ENCODE assay signal across 2 cellular contexts in genomic region chr1:201173736-201174135, GRCh38.
TF ChIP-seq lines count a peak whose summit lies in the region.

No MANE protein-coding gene starts in this region.

TF ChIP-seq in liver, 16 proteins besides CTCF, POLR2A, EP300 and RAD21:
- TF ChIP-seq FOXA1 (IDR thresholded peaks at IDR 0.05) (peak; percentile 22), TAF1 (conservative IDR thresholded peaks at IDR 0.05) (no peak), GABPA (IDR thresholded peaks at IDR 0.05 in 1 of 2, conservative IDR thresholded peaks at IDR 0.05 in 1 of 2) (no peak), SP1 (IDR thresholded peaks at IDR 0.05) (no peak), RXRA (IDR thresholded peaks at IDR 0.05) (no peak), FOXA2 (IDR thresholded peaks at IDR 0.05) (peak; percentile 78), EGR1 (IDR thresholded peaks at IDR 0.05; ENCODE audit: low read depth in 2 of 2) (no peak), HNF4G (IDR thresholded peaks at IDR 0.05) (no peak), NR2F2 (IDR thresholded peaks at IDR 0.05) (no peak), ZBTB33 (IDR thresholded peaks at IDR 0.05) (no peak), YY1 (IDR thresholded peaks at IDR 0.05) (peak; percentile 13), JUND (IDR thresholded peaks at IDR 0.05) (no peak), HNF4A (conservative IDR thresholded peaks at IDR 0.05) (peak in 1 of 2 donors; percentile 16)
- TF ChIP-seq, protein P1, sequence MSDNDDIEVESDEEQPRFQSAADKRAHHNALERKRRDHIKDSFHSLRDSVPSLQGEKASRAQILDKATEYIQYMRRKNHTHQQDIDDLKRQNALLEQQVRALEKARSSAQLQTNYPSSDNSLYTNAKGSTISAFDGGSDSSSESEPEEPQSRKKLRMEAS (IDR thresholded peaks at IDR 0.05): no peak
- TF ChIP-seq, protein P2, sequence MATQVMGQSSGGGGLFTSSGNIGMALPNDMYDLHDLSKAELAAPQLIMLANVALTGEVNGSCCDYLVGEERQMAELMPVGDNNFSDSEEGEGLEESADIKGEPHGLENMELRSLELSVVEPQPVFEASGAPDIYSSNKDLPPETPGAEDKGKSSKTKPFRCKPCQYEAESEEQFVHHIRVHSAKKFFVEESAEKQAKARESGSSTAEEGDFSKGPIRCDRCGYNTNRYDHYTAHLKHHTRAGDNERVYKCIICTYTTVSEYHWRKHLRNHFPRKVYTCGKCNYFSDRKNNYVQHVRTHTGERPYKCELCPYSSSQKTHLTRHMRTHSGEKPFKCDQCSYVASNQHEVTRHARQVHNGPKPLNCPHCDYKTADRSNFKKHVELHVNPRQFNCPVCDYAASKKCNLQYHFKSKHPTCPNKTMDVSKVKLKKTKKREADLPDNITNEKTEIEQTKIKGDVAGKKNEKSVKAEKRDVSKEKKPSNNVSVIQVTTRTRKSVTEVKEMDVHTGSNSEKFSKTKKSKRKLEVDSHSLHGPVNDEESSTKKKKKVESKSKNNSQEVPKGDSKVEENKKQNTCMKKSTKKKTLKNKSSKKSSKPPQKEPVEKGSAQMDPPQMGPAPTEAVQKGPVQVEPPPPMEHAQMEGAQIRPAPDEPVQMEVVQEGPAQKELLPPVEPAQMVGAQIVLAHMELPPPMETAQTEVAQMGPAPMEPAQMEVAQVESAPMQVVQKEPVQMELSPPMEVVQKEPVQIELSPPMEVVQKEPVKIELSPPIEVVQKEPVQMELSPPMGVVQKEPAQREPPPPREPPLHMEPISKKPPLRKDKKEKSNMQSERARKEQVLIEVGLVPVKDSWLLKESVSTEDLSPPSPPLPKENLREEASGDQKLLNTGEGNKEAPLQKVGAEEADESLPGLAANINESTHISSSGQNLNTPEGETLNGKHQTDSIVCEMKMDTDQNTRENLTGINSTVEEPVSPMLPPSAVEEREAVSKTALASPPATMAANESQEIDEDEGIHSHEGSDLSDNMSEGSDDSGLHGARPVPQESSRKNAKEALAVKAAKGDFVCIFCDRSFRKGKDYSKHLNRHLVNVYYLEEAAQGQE (IDR thresholded peaks at IDR 0.05): no peak
- TF ChIP-seq, protein P3, sequence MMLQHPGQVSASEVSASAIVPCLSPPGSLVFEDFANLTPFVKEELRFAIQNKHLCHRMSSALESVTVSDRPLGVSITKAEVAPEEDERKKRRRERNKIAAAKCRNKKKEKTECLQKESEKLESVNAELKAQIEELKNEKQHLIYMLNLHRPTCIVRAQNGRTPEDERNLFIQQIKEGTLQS (IDR thresholded peaks at IDR 0.05): no peak

TF ChIP-seq in HepG2, 621 proteins besides CTCF, POLR2A, EP300 and RAD21:
- TF ChIP-seq AGO1 (IDR thresholded peaks at IDR 0.05; ENCODE audit: low read depth, low read length, poor library complexity, severe bottlenecking): no peak
- TF ChIP-seq GPN1 (CRISPR knock-in tag; IDR thresholded peaks at IDR 0.05; ENCODE audit: borderline replicate concordance): no peak
- TF ChIP-seq SMAD3 (CRISPR knock-in tag; IDR thresholded peaks at IDR 0.05): no peak
- no peak for TF ChIP-seq CSRNP2 (CRISPR knock-in tag; conservative IDR thresholded peaks at IDR 0.05; ENCODE audit: low read depth)
- no peak for TF ChIP-seq ZNF501 (CRISPR knock-in tag; IDR thresholded peaks at IDR 0.05)
- no peak for TF ChIP-seq MTF1 (CRISPR knock-in tag; IDR thresholded peaks at IDR 0.05)
- TF ChIP-seq ZNF569 (CRISPR knock-in tag; IDR thresholded peaks at IDR 0.05; ENCODE audit: borderline replicate concordance): no peak
- no peak for TF ChIP-seq ZNF615 (CRISPR knock-in tag; IDR thresholded peaks at IDR 0.05; ENCODE audit: borderline replicate concordance)
- TF ChIP-seq ZNF761 (CRISPR knock-in tag; conservative IDR thresholded peaks at IDR 0.05): no peak
- TF ChIP-seq FOXJ3 (CRISPR knock-in tag; IDR thresholded peaks at IDR 0.05; ENCODE audit: borderline replicate concordance): no peak
- no peak for TF ChIP-seq SRF (IDR thresholded peaks at IDR 0.05; ENCODE audit: low read depth, low read length)
- no peak for TF ChIP-seq ZNF17 (CRISPR knock-in tag; IDR thresholded peaks at IDR 0.05)
- no peak for TF ChIP-seq ZNF224 (CRISPR knock-in tag; IDR thresholded peaks at IDR 0.05)
- no peak for TF ChIP-seq TOE1 (CRISPR knock-in tag; IDR thresholded peaks at IDR 0.05)
